ENCODE assay signal across 12 cellular contexts in genomic region chr9:33135086-33135958, GRCh38. TPM values are rescaled to one million over a fixed set of nuclear protein-coding genes. Genes with fewer than 3 reads are reported as not detected.
A peak's percentile ranks its signal among the peaks of the same experiment; 100 is the strongest.
DNase-seq lines count a peak whose midpoint lies in the region; ATAC-seq lines count a peak whose summit lies in the region.
"Had no signal": no experiment of that assay in that cellular context is flagged by ENCODE, and none has a peak within 500 bp of the region (broad histone marks: within the 10 kb centered on the region; RNA-seq: fewer than 3 reads in every experiment).

No MANE protein-coding gene starts in this region.

- no peak overlapping the region for H3K23ac ChIP-seq in trophoblast cell (ENCODE audit: low read length)

- H3K4ac ChIP-seq in trophoblast cell (ENCODE audit: low read depth, low read length): no peak overlapping the region

- H2BK12ac ChIP-seq in trophoblast cell (ENCODE audit: low read length): no peak overlapping the region

- no peak for DNase-seq in CD4-positive, alpha-beta memory T cell
- DNase-seq in NAMALWA (ENCODE audit: low spot score) (peak; percentile 59), fibroblast of peridontal ligament (ENCODE audit: extremely low read depth) (peak; percentile 38), trophoblast cell (peak; percentile 84 to 85), NCI-H524 treated with DMSO at 0.1 percent for 48 hours (lab: John Stamatoyannopoulos, UW) (no peak), pons (ENCODE audit: low spot score) (no peak)
- DNase-seq: effector CD4-positive, alpha-beta T cell; hypothalamus; NCI-H1930 had no signal

- POLR2A ChIA-PET in CD4-positive, alpha-beta memory T cell (lab: Charles Lee; ENCODE audit: partially characterized antibody): interaction anchor here (18.4 kb wide), 1 partner anchor 29 kb away, joined by 376 read pairs; the partner anchor contains the start of gene B4GALT1

- peaks cover 35 to 57% of the 10 kb centered on the region in 2 donors for H3K36me3 Mint-ChIP-seq in CD4-positive, alpha-beta memory T cell

- H2AFZ ChIP-seq in trophoblast cell (ENCODE audit: insufficient read depth, low read length, poor library complexity): no peak overlapping the region

- H3K9ac ChIP-seq in trophoblast cell (ENCODE audit: low read length): no peak overlapping the region

- H3K27ac Mint-ChIP-seq in CD4-positive, alpha-beta memory T cell: peak overlapping the region in 6 of 7 donors; percentile 74 to 94 (median 84)

- peaks cover 60% of the 10 kb centered on the region for H3K4me1 ChIP-seq in CD4-positive, alpha-beta memory T cell (ENCODE audit: insufficient read depth, low read length)
- H3K4me1 ChIP-seq in trophoblast cell (ENCODE audit: control insufficient read depth in 1 of 2, insufficient read depth in 2 of 2, low read length in 2 of 2): peaks cover 29 to 42% of the 10 kb centered on the region in 2 experiments

- H4K8ac ChIP-seq in trophoblast cell (ENCODE audit: low read depth, low read length): no peak overlapping the region

- ATAC-seq in GM19035 (IDR thresholded peaks at IDR 0.05; ENCODE audit: unreplicated experiment) (no peak), GM21381 (IDR thresholded peaks at IDR 0.05; ENCODE audit: unreplicated experiment) (no peak)
- ATAC-seq: activated CD4-positive, CD25-positive, alpha-beta regulatory T cell treated with anti-CD3 and anti-CD28 coated beads, Interleukin-2, amount 50 U/mL, for 24 hours had no signal

- no peaks in the 10 kb centered on the region for H3K9me3 ChIP-seq in CD4-positive, alpha-beta memory T cell (ENCODE audit: control insufficient read depth in 1 of 2, low read length in 2 of 2)
- H3K9me3 ChIP-seq in trophoblast cell (ENCODE audit: insufficient read depth, low read depth, low read length): no peaks in the 10 kb centered on the region

- intact Hi-C loops in CD4-positive, alpha-beta memory T cell (cut with micrococcal nuclease): no loop called here

- peaks cover 13% of the 10 kb centered on the region for H3K36me3 ChIP-seq in CD4-positive, alpha-beta memory T cell (ENCODE audit: insufficient read depth, low read length)
- H3K36me3 ChIP-seq in trophoblast cell (ENCODE audit: control insufficient read depth in 1 of 2, insufficient read depth in 2 of 2, low read length in 2 of 2): peaks cover 26 to 29% of the 10 kb centered on the region in 2 experiments

- no peaks in the 10 kb centered on the region for H3K27me3 ChIP-seq in CD4-positive, alpha-beta memory T cell (ENCODE audit: insufficient read depth, low read length)
- H3K27me3 ChIP-seq in trophoblast cell (ENCODE audit: insufficient read depth, low read length): no peaks in the 10 kb centered on the region

- no peaks in the 10 kb centered on the region for H3K79me1 ChIP-seq in trophoblast cell (ENCODE audit: low read length)

- H2BK5ac ChIP-seq in trophoblast cell (ENCODE audit: low read depth, low read length, poor library complexity): no peak overlapping the region

- H2AK5ac ChIP-seq in trophoblast cell (ENCODE audit: low read length): no peak overlapping the region

- no peak overlapping the region for H3K27ac ChIP-seq in CD4-positive, alpha-beta memory T cell (ENCODE audit: low read depth, low read length)
- no peak overlapping the region for H3K27ac ChIP-seq in trophoblast cell (ENCODE audit: low read depth, low read length)

- H3K79me2 ChIP-seq in trophoblast cell (ENCODE audit: control insufficient read depth, insufficient read depth, low read length, poor library complexity): peaks cover 22% of the 10 kb centered on the region

- no peak overlapping the region for H3K4me3 ChIP-seq in CD4-positive, alpha-beta memory T cell (ENCODE audit: low read length in 2 of 2)
- no peak overlapping the region for H3K4me3 ChIP-seq in trophoblast cell (ENCODE audit: low read depth, low read length)

- peak overlapping the region in 6 of 8 donors; percentile 22 to 61 (median 36) for H3K4me3 Mint-ChIP-seq in CD4-positive, alpha-beta memory T cell

- no peak overlapping the region for H2BK120ac ChIP-seq in trophoblast cell (ENCODE audit: insufficient read depth, low read length, poor library complexity)

- no peak overlapping the region for H3K14ac ChIP-seq in trophoblast cell (ENCODE audit: low read length)

- no CpG with 5 or more reads among the region's 16 CpGs for WGBS in trophoblast cell (ENCODE audit: extremely low coverage, insufficient coverage, insufficient read length)

- CTCF ChIA-PET in CD4-positive, alpha-beta memory T cell (lab: Charles Lee; ENCODE audit: partially characterized antibody): interaction anchor here (0.7 to 1.2 kb wide), 2 partner anchors 32 to 92 kb away, joined by 3 to 4 read pairs; partner anchors contain the start of gene B4GALT1

- H3K9me3 Mint-ChIP-seq in CD4-positive, alpha-beta memory T cell: peaks cover 0 to 2% (median 0%) of the 10 kb centered on the region in 8 donors

- H4K91ac ChIP-seq in trophoblast cell (ENCODE audit: low read depth, low read length): no peak overlapping the region

- no peaks in the 10 kb centered on the region for H3K27me3 Mint-ChIP-seq in CD4-positive, alpha-beta memory T cell

- peaks cover 53 to 78% (median 68%) of the 10 kb centered on the region in 4 donors for H3K4me1 Mint-ChIP-seq in CD4-positive, alpha-beta memory T cell

- H3K4me2 ChIP-seq in trophoblast cell (ENCODE audit: low read length): no peak overlapping the region

- H4K12ac ChIP-seq in trophoblast cell (ENCODE audit: low read depth, low read length): no peak overlapping the region

- H3K18ac ChIP-seq in trophoblast cell (ENCODE audit: low read length): no peak overlapping the region

RNA-seq across cellular contexts. Expression of gene B4GALT1, which starts 31.8 kb away (rescaled TPM):
- total RNA-seq in CD4-positive, alpha-beta memory T cell: 10 to 100 TPM; 54.1 to 56.0 TPM
- polyA plus RNA-seq in CD4-positive, alpha-beta memory T cell: 10 to 100 TPM; 16.6 to 32.0 TPM
- 119 and 122 TPM in 2 replicates for polyA plus RNA-seq in trophoblast cell (2013)

RNA-seq across cellular contexts. Expression of gene SMU1, which starts 58.8 kb away (rescaled TPM):
- total RNA-seq in CD4-positive, alpha-beta memory T cell: 10 to 100 TPM; 30.9 to 31.6 TPM
- polyA plus RNA-seq in CD4-positive, alpha-beta memory T cell: 10 to 100 TPM; 21.8 to 33.0 TPM
- 14.3 and 14.5 TPM in 2 replicates for polyA plus RNA-seq in trophoblast cell (2013)

Comparison
In these comparisons a context has a peak if more than half of its experiments do, and no peak if none do; other contexts are left out.
1. DNase-seq: peak in NAMALWA (single experiment), fibroblast of peridontal ligament (single experiment) and trophoblast cell (2 of 2); none in CD4-positive, alpha-beta memory T cell (0 of 5), NCI-H524 treated with DMSO at 0.1 percent for 48 hours (single experiment) and pons (single experiment).